In the genomic region with DNA sequence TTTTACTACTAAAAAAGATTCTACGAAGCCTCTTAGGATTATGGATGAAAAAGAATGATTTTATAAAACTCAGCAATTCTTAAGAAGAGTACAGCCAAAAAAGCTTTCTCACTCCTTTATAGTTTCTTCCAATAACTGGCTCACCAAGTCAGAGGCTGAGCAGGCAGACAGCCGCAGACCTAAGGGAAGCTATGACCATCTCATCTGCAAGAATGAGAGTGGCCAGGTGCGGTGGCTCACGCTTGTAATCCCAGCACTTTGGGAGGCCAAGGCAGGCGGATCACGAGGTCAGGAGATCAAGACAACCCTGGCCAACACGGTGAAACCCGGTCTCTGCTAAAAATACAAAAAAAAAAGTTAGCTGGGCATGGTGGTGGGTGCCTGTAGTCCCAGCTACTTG, we compare ENCODE assay signal across 3 cellular contexts. TPM values are rescaled to one million over a fixed set of nuclear protein-coding genes. Genes with fewer than 3 reads are reported as not detected.
"Had no signal": no experiment of that assay in that cellular context is flagged by ENCODE, and none has a peak within 500 bp of the region (broad histone marks: within the 10 kb centered on the region; RNA-seq: fewer than 3 reads in every experiment).

No MANE protein-coding gene starts in this region.

RNA-seq across cellular contexts. Expression of a gene that starts 12.6 kb away (rescaled TPM):
- total RNA-seq: MCF 10A, OCI-LY7, RPMI7951 had no signal
